Comparison of ENCODE assay signal across 26 cellular contexts in the genomic region with DNA sequence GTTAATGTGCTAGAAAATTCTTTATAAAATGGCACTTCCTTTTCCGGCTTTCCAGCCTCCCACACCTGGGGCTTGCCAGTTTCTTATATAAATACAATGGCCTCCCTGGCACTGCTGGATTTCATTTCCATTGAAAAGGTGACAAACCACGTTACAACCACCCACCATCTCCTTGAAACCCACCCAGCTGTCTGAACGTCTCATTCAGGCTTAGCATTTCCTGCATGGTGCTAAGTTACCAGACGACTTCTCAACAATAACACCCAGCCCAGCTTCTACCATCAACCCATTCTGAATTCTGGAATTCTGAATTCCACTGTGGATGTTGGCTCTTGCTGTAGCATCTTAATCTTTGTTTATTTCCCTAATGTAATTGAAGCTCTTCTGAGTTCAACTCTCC.
"Had no signal": no experiment of that assay in that cellular context is flagged by ENCODE, and none has a peak within 500 bp of the region (broad histone marks: within the 10 kb centered on the region; RNA-seq: fewer than 3 reads in every experiment).

No MANE protein-coding gene starts in this region.

- DNase-seq: islet precursor cell; left ventricle myocardium inferior; midbrain; mucosa of descending colon; naive thymus-derived CD4-positive, alpha-beta T cell; pancreas; posterior cingulate gyrus; right lobe of liver; stimulated activated CD4-positive, alpha-beta T cell treated with anti-CD3 and anti-CD28 coated beads, Interleukin-1b, Interleukin-23, amount 100 ng/mL, for 48 hours; stimulated activated CD4-positive, alpha-beta T cell treated with anti-CD3 and anti-CD28 coated beads, Interleukin-2, amount 100 ng/mL, for 48 hours; stimulated activated CD4-positive, alpha-beta T cell treated with anti-CD3 and anti-CD28 coated beads, Interleukin-4, amount 100 ng/mL, for 4 hours; stimulated activated CD8-positive, alpha-beta memory T cell treated with anti-CD3 and anti-CD28 coated beads, Interleukin-4, amount 100 ng/mL, for 48 hours; stimulated activated naive CD4-positive, alpha-beta T cell treated with Interleukin-2 at 50 U/mL for 16 hours; stimulated activated naive CD8-positive, alpha-beta T cell treated with anti-CD3 and anti-CD28 coated beads, Interleukin-15, amount 100 ng/mL, for 72 hours; substantia nigra; tibial artery; trophoblast cell; upper lobe of right lung had no signal

- H3K9me3 ChIP-seq: left ventricle myocardium inferior, mucosa of descending colon, pancreas, prostate gland, right atrium auricular region, right lobe of liver, thoracic aorta, tibial artery, upper lobe of right lung had no signal

- H3K27me3 ChIP-seq: hepatocyte, pancreas, right atrium auricular region, right lobe of liver, tibial artery, upper lobe of right lung had no signal

- H2AFZ ChIP-seq: hepatocyte had no signal

- H3K79me2 ChIP-seq: hepatocyte had no signal

- H3K4me1 ChIP-seq: pancreas, prostate gland, right lobe of liver, upper lobe of right lung had no signal

- H3K27ac ChIP-seq: hepatocyte, left ventricle myocardium inferior, pancreas, prostate gland, right atrium auricular region, right lobe of liver, thoracic aorta, tibial artery, upper lobe of right lung had no signal

- H3K36me3 ChIP-seq: left ventricle myocardium inferior, pancreas, prostate gland, right atrium auricular region, right lobe of liver, thoracic aorta, tibial artery, upper lobe of right lung had no signal

- ATAC-seq: mucosa of descending colon; naive thymus-derived CD4-positive, alpha-beta T cell; natural killer cell treated with Interleukin-12 subunit alpha and Interleukin-12 subunit beta and Interleukin-15 and Interleukin-18, amount 100 ng/mL, for 72 hours; pancreas; right lobe of liver; stimulated activated memory B cell treated with anti-CD40 and anti-IgM and Interleukin-4, amounts not matched to agents 10 μg/mL and 1 μg/mL and 100 μg/mL, for 72 hours; stimulated activated naive CD8-positive, alpha-beta T cell treated with anti-CD3 and anti-CD28 coated beads, Interleukin-15, amount 100 ng/mL, for 72 hours; upper lobe of right lung had no signal

- H3K4me3 ChIP-seq: hepatocyte, left ventricle myocardium inferior, lung, mucosa of descending colon, pancreas, prostate gland, right atrium auricular region, right lobe of liver, smooth muscle cell, thoracic aorta, tibial artery, upper lobe of right lung had no signal

- H3K4me2 ChIP-seq: hepatocyte, smooth muscle cell had no signal
